Comparison of ENCODE assay signal across 7 cellular contexts in genomic region chr14:95318870-95319311, GRCh38. TPM values are rescaled to one million over a fixed set of nuclear protein-coding genes. Genes with fewer than 3 reads are reported as not detected.
DNase-seq lines count a peak whose midpoint lies in the region; ATAC-seq and TF ChIP-seq lines count a peak whose summit lies in the region.

No MANE protein-coding gene starts in this region.

- H3K27me3 Mint-ChIP-seq in activated T-helper 17 cell treated with anti-CD3 and anti-CD28 coated beads, Interleukin-2, amount 50 U/mL, for 72 hours = peaks cover 33% of the 10 kb centered on the region
- H3K27me3 Mint-ChIP-seq in stimulated activated naive B cell treated with anti-CD40 and anti-IgM and Interleukin-4, amounts not matched to agents 10 μg/mL and 1 μg/mL and 100 μg/mL, for 72 hours = no peaks in the 10 kb centered on the region

- no peak for TF ChIP-seq CTCF in HFF-Myc (IDR thresholded peaks at IDR 0.05; ENCODE audit: low read depth, low read length, missing control alignments)

- H3K9me3 ChIP-seq in iPS-18c (ENCODE audit: control insufficient read depth, insufficient read depth, low read length) = no peaks in the 10 kb centered on the region

- H3K27ac Mint-ChIP-seq in activated T-helper 17 cell treated with anti-CD3 and anti-CD28 coated beads, Interleukin-2, amount 50 U/mL, for 72 hours = no peak overlapping the region
- H3K27ac Mint-ChIP-seq in stimulated activated naive B cell treated with anti-CD40 and anti-IgM and Interleukin-4, amounts not matched to agents 10 μg/mL and 1 μg/mL and 100 μg/mL, for 72 hours = peak overlapping the region; percentile 52

- H3K9me3 Mint-ChIP-seq in activated T-helper 17 cell treated with anti-CD3 and anti-CD28 coated beads, Interleukin-2, amount 50 U/mL, for 72 hours = no peaks in the 10 kb centered on the region
- no peaks in the 10 kb centered on the region for H3K9me3 Mint-ChIP-seq in stimulated activated naive B cell treated with anti-CD40 and anti-IgM and Interleukin-4, amounts not matched to agents 10 μg/mL and 1 μg/mL and 100 μg/mL, for 72 hours

- H3K4me3 Mint-ChIP-seq in activated T-helper 17 cell treated with anti-CD3 and anti-CD28 coated beads, Interleukin-2, amount 50 U/mL, for 72 hours = peak overlapping the region; percentile 71
- H3K4me3 Mint-ChIP-seq in stimulated activated naive B cell treated with anti-CD40 and anti-IgM and Interleukin-4, amounts not matched to agents 10 μg/mL and 1 μg/mL and 100 μg/mL, for 72 hours = peak overlapping the region; percentile 85 to 87

- H3K4me3 ChIP-seq in HFF-Myc (replicated peaks; ENCODE audit: low read depth, low read length) (peak overlapping the region; percentile 45), iPS-18c (ENCODE audit: insufficient read depth, low read depth, low read length) (peak overlapping the region; percentile 71)

- DNase-seq in HFF-Myc (ENCODE audit: extremely low read depth, low read depth) (no peak), NOMO-1 (lab: John Stamatoyannopoulos, UW; ENCODE audit: unreplicated experiment in 2 of 2) (no peak), NCI-H2029 (lab: John Stamatoyannopoulos, UW) (no peak), dedifferentiated amniotic fluid mesenchymal stem cell (ENCODE audit: extremely low spot score) (no peak)
- no peak for DNase-seq in stimulated activated naive B cell treated with anti-CD40 and anti-IgM and Interleukin-4, amounts not matched to agents 10 μg/mL and 1 μg/mL and 100 μg/mL, for 72 hours

- H3K4me1 Mint-ChIP-seq in activated T-helper 17 cell treated with anti-CD3 and anti-CD28 coated beads, Interleukin-2, amount 50 U/mL, for 72 hours = peaks cover 3% of the 10 kb centered on the region
- peaks cover 38 to 51% of the 10 kb centered on the region in 2 donors for H3K4me1 Mint-ChIP-seq in stimulated activated naive B cell treated with anti-CD40 and anti-IgM and Interleukin-4, amounts not matched to agents 10 μg/mL and 1 μg/mL and 100 μg/mL, for 72 hours

- no peaks in the 10 kb centered on the region for H3K36me3 Mint-ChIP-seq in activated T-helper 17 cell treated with anti-CD3 and anti-CD28 coated beads, Interleukin-2, amount 50 U/mL, for 72 hours (ENCODE audit: low read depth)
- no peaks in the 10 kb centered on the region for H3K36me3 Mint-ChIP-seq in stimulated activated naive B cell treated with anti-CD40 and anti-IgM and Interleukin-4, amounts not matched to agents 10 μg/mL and 1 μg/mL and 100 μg/mL, for 72 hours

- ATAC-seq in activated T-helper 17 cell treated with anti-CD3 and anti-CD28 coated beads, Interleukin-2, amount 50 U/mL, for 72 hours (replicated peaks) = no peak
- ATAC-seq in stimulated activated naive B cell treated with anti-CD40 and anti-IgM and Interleukin-4, amounts not matched to agents 10 μg/mL and 1 μg/mL and 100 μg/mL, for 72 hours (replicated peaks) = no peak

RNA-seq across cellular contexts. Expression of gene CLMN, which starts 0.8 kb away (rescaled TPM):
- 1 to 10 TPM in 1 of 2 donors, under 1 TPM in 1; 0.95 to 5.3 TPM for total RNA-seq in activated T-helper 17 cell treated with anti-CD3 and anti-CD28 coated beads, Interleukin-2, amount 50 U/mL, for 72 hours
